Comparison of ENCODE assay signal across 10 cellular contexts in the genomic region with DNA sequence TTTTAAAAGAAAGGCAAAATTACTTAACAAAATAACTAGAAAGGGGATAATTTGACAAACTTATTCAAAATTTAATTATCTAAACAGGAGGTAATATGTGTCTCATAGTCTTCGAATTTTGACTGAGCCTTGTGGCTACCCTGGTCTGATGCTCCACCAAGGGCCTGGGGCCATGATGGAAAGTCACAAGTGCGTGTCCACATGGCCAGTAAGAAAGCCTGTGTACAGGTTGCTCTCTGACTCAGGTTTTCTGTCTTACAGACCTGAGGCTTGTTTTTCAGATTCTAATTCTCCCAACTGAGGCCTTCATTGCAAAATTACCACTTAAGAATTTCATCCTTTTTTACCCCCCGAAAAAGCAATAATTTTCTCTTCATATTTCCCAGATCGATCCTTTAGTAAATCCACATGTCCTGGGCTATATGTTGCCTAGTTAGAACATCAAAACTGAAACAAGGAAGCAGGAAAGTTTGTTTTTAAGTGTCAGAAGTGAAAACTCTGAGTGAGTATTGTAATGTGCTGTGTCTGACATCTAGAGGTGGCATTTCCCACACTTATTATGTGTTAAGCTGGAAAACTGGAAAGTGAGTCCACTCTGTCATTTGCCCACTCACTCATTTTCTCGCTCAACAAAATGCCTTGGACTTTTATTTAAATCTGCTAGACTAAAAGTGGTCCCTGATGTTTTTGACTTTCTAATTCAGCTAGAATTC. TPM values are rescaled to one million over a fixed set of nuclear protein-coding genes. Genes with fewer than 3 reads are reported as not detected.
DNase-seq lines count a peak whose midpoint lies in the region; ATAC-seq, FAIRE-seq and TF ChIP-seq lines count a peak whose summit lies in the region.
"Had no signal": no experiment of that assay in that cellular context is flagged by ENCODE, and none has a peak within 500 bp of the region (broad histone marks: within the 10 kb centered on the region; RNA-seq: fewer than 3 reads in every experiment).

No MANE protein-coding gene starts in this region.

- H2AK5ac ChIP-seq in H9 (ENCODE audit: insufficient read length, low read length): no peak overlapping the region

- peak; percentile 57 for TF ChIP-seq RAD21 in GM12878 (IDR thresholded peaks at IDR 0.05; ENCODE audit: insufficient read depth, low read depth, low read length)

- no peak overlapping the region for H3K23ac ChIP-seq in H9 (ENCODE audit: insufficient read length, low read depth, low read length)

- no peak overlapping the region for H4K8ac ChIP-seq in H9 (replicated peaks; ENCODE audit: insufficient read length, low read depth, low read length)

- no peak overlapping the region for H3K4me2 ChIP-seq in GM12878 (ENCODE audit: control insufficient read depth, insufficient read depth)
- H3K4me2 ChIP-seq in osteoblast (ENCODE audit: insufficient read depth, low read length): no peak overlapping the region
- no peak overlapping the region for H3K4me2 ChIP-seq in H9 (ENCODE audit: insufficient read depth, insufficient read length, low read length)

- DNase-seq in GM12891 (ENCODE audit: insufficient read length, low spot score) (peak; percentile 11), GM12878 (ENCODE audit: low read depth, low spot score) (peak; percentile 36), osteoblast (ENCODE audit: insufficient read length, low spot score, missing footprints) (peak; percentile 13), H9 (no peak), NCI-H1436 treated with DMSO at 0.1 percent for 48 hours (lab: John Stamatoyannopoulos, UW) (no peak)

- peak overlapping the region; percentile 59 for H2AFZ ChIP-seq in GM12878 (ENCODE audit: control insufficient read depth, low read depth, low read length)
- no peak overlapping the region for H2AFZ ChIP-seq in osteoblast (ENCODE audit: low read length)
- H2AFZ ChIP-seq in H9 (ENCODE audit: low read length): no peak overlapping the region

- TF ChIP-seq POLR2A in GM12891 (IDR thresholded peaks at IDR 0.05; ENCODE audit: low read depth, low read length) (no peak), GM12878 (IDR thresholded peaks at IDR 0.05; ENCODE audit: low read depth, low read length) (no peak)

- H3K9me3 ChIP-seq in GM12878 (replicated peaks; ENCODE audit: control insufficient read depth, insufficient read depth, low read length) (no peaks in the 10 kb centered on the region), osteoblast (ENCODE audit: low read depth, low read length) (no peaks in the 10 kb centered on the region), H9 (ENCODE audit: control insufficient read depth, low read depth, low read length) (no peaks in the 10 kb centered on the region)

- WGBS in GM12878 (ENCODE audit: insufficient coverage, insufficient replicate concordance, low lambda C conversion rate, missing lambda C conversion rate): 52% methylated on average over 5 of the region's 5 CpGs
- no CpG with 5 or more reads among the region's 5 CpGs for WGBS in H9 (ENCODE audit: extremely low coverage, insufficient read length, low lambda C conversion rate)

- H2BK15ac ChIP-seq in H9 (ENCODE audit: low read depth, low read length): no peak overlapping the region

- H3K18ac ChIP-seq in H9 (ENCODE audit: insufficient read length, low read depth, low read length): no peak overlapping the region

- POLR2A ChIA-PET in GM12878 (lab: Charles Lee): interaction anchor here (0.8 kb wide), 1 partner anchor 280 kb away, joined by 3 read pairs; no protein-coding TSS in a partner anchor

- no peaks in the 10 kb centered on the region for H3K23me2 ChIP-seq in H9 (ENCODE audit: insufficient read length, low read depth, low read length, poor library complexity, severe bottlenecking)

- RAD21 ChIA-PET in GM12878 (lab: Charles Lee; ENCODE audit: unreplicated experiment): interaction anchor here (0.7 kb wide), 1 partner anchor 206 kb away, joined by 3 read pairs; no protein-coding TSS in a partner anchor

- H3K27me3 Mint-ChIP-seq in H9 (ENCODE audit: low read depth): no peaks in the 10 kb centered on the region

- no peak overlapping the region for H3K56ac ChIP-seq in H9 (ENCODE audit: insufficient read length, low read depth, low read length)

- H3K36me3 ChIP-seq in GM12878 (ENCODE audit: control insufficient read depth in 2 of 2, insufficient read depth in 2 of 2, low read length in 1 of 2): no peaks in the 10 kb centered on the region
- no peaks in the 10 kb centered on the region for H3K36me3 ChIP-seq in osteoblast (ENCODE audit: insufficient read depth, low read length)

- H4K91ac ChIP-seq in H9 (ENCODE audit: insufficient read length, low read depth, low read length): no peak overlapping the region

- H3K4me1 Mint-ChIP-seq in H9: peaks cover 47 to 64% of the 10 kb centered on the region in 2 experiments
- H3K4me1 Mint-ChIP-seq: neural crest cell had no signal

- TF ChIP-seq EP300 in GM12878 (IDR thresholded peaks at IDR 0.05; ENCODE audit: borderline replicate concordance in 1 of 2, control insufficient read depth in 1 of 2, low read depth in 2 of 2, low read length in 2 of 2): no peak

- H3T11ph ChIP-seq in H9 (ENCODE audit: low read length): no peak overlapping the region

- H3K9me3 Mint-ChIP-seq in H9: no peaks in the 10 kb centered on the region
- H3K9me3 Mint-ChIP-seq: neural crest cell had no signal

- in situ Hi-C loops in GM12878 (cut with MboI): no loop called here

- no peak overlapping the region for H3K4me3 Mint-ChIP-seq in H9
- H3K4me3 Mint-ChIP-seq: neural crest cell had no signal

- H2BK12ac ChIP-seq in H9 (ENCODE audit: insufficient read length, low read depth, low read length): no peak overlapping the region

- H3K79me1 ChIP-seq in H9 (ENCODE audit: insufficient read depth, low read depth, low read length, poor library complexity, severe bottlenecking): no peaks in the 10 kb centered on the region

- H2BK5ac ChIP-seq in H9 (ENCODE audit: insufficient read length, low read length): no peak overlapping the region

- H3K9ac ChIP-seq in GM12878 (ENCODE audit: control insufficient read depth, insufficient read depth, low read length) (no peak overlapping the region), H9 (ENCODE audit: extremely low read depth, insufficient read length, low read length) (no peak overlapping the region)

- BruUV-seq in GM12878 (replicated peaks; lab: Mats Ljungman, UMichigan): no TSS peak

- peak; percentile 74 for ATAC-seq in HG03108 (IDR thresholded peaks at IDR 0.05; ENCODE audit: unreplicated experiment)
- peak; percentile 69 for ATAC-seq in GM12878
- ATAC-seq in GM19351 (IDR thresholded peaks at IDR 0.05; ENCODE audit: unreplicated experiment): no peak
- no peak for ATAC-seq in HG03521 (IDR thresholded peaks at IDR 0.05; ENCODE audit: unreplicated experiment)

- FAIRE-seq in GM12891 (lab: Jason Lieb, UNC): peak; percentile 28
- no peak for FAIRE-seq in GM12878 (lab: Jason Lieb, UNC)

- TF ChIP-seq CTCF in GM12878 (IDR thresholded peaks at IDR 0.05 in 2 of 3, conservative IDR thresholded peaks at IDR 0.05 in 1 of 3; ENCODE audit: control insufficient read depth in 2 of 3, extremely low read depth in 1 of 3, insufficient read depth in 1 of 3, low read depth in 3 of 3, low read length in 3 of 3): peak; percentile 31 to 51 (median 46); a peak in 4 of 6 replicates
- peak; percentile 36 for TF ChIP-seq CTCF in osteoblast (IDR thresholded peaks at IDR 0.05; ENCODE audit: extremely low read depth, low read depth, low read length)
- no peak for TF ChIP-seq CTCF in H9 (conservative IDR thresholded peaks at IDR 0.05)

- intact Hi-C loops in GM12878 (cut with micrococcal nuclease; ENCODE audit: unreplicated experiment): loop anchor here (5.0 kb wide), 1 partner anchor 206 kb away; no protein-coding TSS in a partner anchor

- H3K4me1 ChIP-seq in GM12878 (ENCODE audit: control insufficient read depth, insufficient read depth, low read length) (no peaks in the 10 kb centered on the region), osteoblast (ENCODE audit: insufficient read depth, low read length) (no peaks in the 10 kb centered on the region), H9 (ENCODE audit: insufficient read depth, low read length) (peaks cover 14% of the 10 kb centered on the region; the same call in 1 of the 2 replicates)

- H4K20me1 ChIP-seq in GM12878 (ENCODE audit: control insufficient read depth, insufficient read depth) (no peaks in the 10 kb centered on the region), osteoblast (ENCODE audit: insufficient read depth, low read length) (no peaks in the 10 kb centered on the region), H9 (ENCODE audit: control insufficient read depth, insufficient read depth, insufficient read length) (no peaks in the 10 kb centered on the region)

- SMC1A ChIA-PET in GM12878 (lab: Charles Lee; ENCODE audit: uncharacterized antibody, unreplicated experiment): interaction anchor here (0.9 to 1.8 kb wide), 3 partner anchors 9 to 206 kb away, joined by 3 to 4 read pairs (median 4); no protein-coding TSS in a partner anchor

- no peak overlapping the region for H3K27ac ChIP-seq in GM12878 (ENCODE audit: control insufficient read depth, insufficient read depth)
- H3K27ac ChIP-seq in osteoblast (ENCODE audit: low read depth, low read length): no peak overlapping the region
- H3K27ac ChIP-seq in H9 (ENCODE audit: insufficient read length, low read depth, low read length): no peak overlapping the region

- no peak overlapping the region for H3K14ac ChIP-seq in H9 (ENCODE audit: insufficient read depth, low read length)

- no peak overlapping the region for H2BK20ac ChIP-seq in H9 (ENCODE audit: low read depth, low read length, poor library complexity, severe bottlenecking)

- no peak overlapping the region for H3K4me3 ChIP-seq in GM12878
- no peak overlapping the region for H3K4me3 ChIP-seq in osteoblast (ENCODE audit: insufficient read depth, low read length)

- H3K36me3 Mint-ChIP-seq in H9 (ENCODE audit: insufficient read depth in 1 of 3, low read depth in 3 of 3): no peaks in the 10 kb centered on the region

- no peak overlapping the region for H3K4ac ChIP-seq in H9 (ENCODE audit: low read depth, low read length)

- H3K79me2 ChIP-seq in GM12878 (ENCODE audit: control insufficient read depth, insufficient read depth, low read length): no peaks in the 10 kb centered on the region
- H3K79me2 ChIP-seq in osteoblast (ENCODE audit: insufficient read depth, low read length): no peaks in the 10 kb centered on the region
- H3K79me2 ChIP-seq in H9 (ENCODE audit: insufficient read depth, low read length): no peaks in the 10 kb centered on the region

- H4K5ac ChIP-seq in H9 (ENCODE audit: insufficient read length, low read depth, low read length): no peak overlapping the region

- peak overlapping the region in 1 of 3 experiments; percentile 67; a peak in 1 of 7 replicates for H3K27ac Mint-ChIP-seq in H9

- H3K27me3 ChIP-seq in GM12878 (replicated peaks in 1 of 2; ENCODE audit: control insufficient read depth in 2 of 2, insufficient read depth in 2 of 2, low read length in 1 of 2) (no peaks in the 10 kb centered on the region; a peak in 1 of 4 replicates), osteoblast (ENCODE audit: insufficient read depth, low read length) (peaks cover 62% of the 10 kb centered on the region), H9 (ENCODE audit: insufficient read depth, low read length) (no peaks in the 10 kb centered on the region)

- H2BK120ac ChIP-seq in H9 (ENCODE audit: low read depth, low read length, poor library complexity, severe bottlenecking): no peak overlapping the region

- CTCF ChIA-PET in GM12878 (lab: Yijun Ruan, JAX): interaction anchor here (0.5 to 1.5 kb wide), 8 partner anchors 32 to 431 kb away, joined by 3 to 9 read pairs (median 3); partner anchors contain the start of gene ZKSCAN5

RNA-seq across cellular contexts. Expression of gene CYP3A43, which starts 10.0 kb away (rescaled TPM):
- not detected for polyA plus RNA-seq in GM12891 (2012; ENCODE audit: low read depth, missing spikeins)
- total RNA-seq in GM12878 (2013; cell fraction: nucleolus; rRNA removed): 0.44 TPM in 1 of 2 replicates, not detected in the other
- total RNA-seq in GM12878 (2014; rRNA removed) (not detected in 2 replicates), GM12878 (2014; rRNA removed; fragmentation: Illumina TruSeq; extraction: Trizol) (not detected in 2 replicates), GM12878 (2021) (not detected in 2 replicates), osteoblast (not detected in 2 replicates), H9 (2021) (not detected in 2 replicates)
- polyA plus RNA-seq in GM12878 (2011; ENCODE audit: low read depth): not detected
- polyA plus RNA-seq in GM12878 (2011; rRNA removed) (0.14 TPM in 1 of 2 replicates, not detected in the other), GM12878 (2014; fragmentation: Illumina TruSeq; extraction: Trizol) (0.19 TPM in 1 of 2 replicates, not detected in the other), GM12878 (2014; fragmentation: Nextera tagmentation; extraction: Ambion mirVana) (not detected), GM12878 (2014; rRNA removed) (not detected in 2 replicates), GM12878 (2016; fragmentation: Nextera tagmentation; extraction: Ambion mirVana) (not detected)
- polyA plus RNA-seq in GM12878 (2011; cell fraction: cytosol; rRNA removed): not detected in 2 replicates
- polyA plus RNA-seq in GM12878 (2011; cell fraction: nucleus; rRNA removed): 0.06 and 0.13 TPM in 2 replicates
- polyA plus RNA-seq in GM12878 (2012): not detected in 2 replicates
- polyA minus RNA-seq in GM12878 (2011; rRNA and poly(A)+ RNA removed): not detected in 2 replicates
- polyA minus RNA-seq in GM12878 (2011; cell fraction: cytosol; rRNA and poly(A)+ RNA removed): not detected in 2 replicates
- not detected in 2 replicates for polyA minus RNA-seq in GM12878 (2011; cell fraction: nucleus; rRNA and poly(A)+ RNA removed)
- total RNA-seq: neural crest cell, urinary bladder had no signal
- polyA plus RNA-seq: urinary bladder had no signal

RNA-seq across cellular contexts. Expression of gene OR2AE1, which starts 39.0 kb away (rescaled TPM):
- not detected for polyA plus RNA-seq in GM12891 (2012; ENCODE audit: low read depth, missing spikeins)
- total RNA-seq in GM12878 (2013; cell fraction: nucleolus; rRNA removed): 0.54 and 1.2 TPM in 2 replicates
- total RNA-seq in GM12878 (2014; rRNA removed): 0.22 and 0.34 TPM in 2 replicates
- not detected in 2 replicates for total RNA-seq in GM12878 (2014; rRNA removed; fragmentation: Illumina TruSeq; extraction: Trizol)
- total RNA-seq in GM12878 (2021): 0.21 TPM in 1 of 2 replicates, not detected in the other
- not detected for polyA plus RNA-seq in GM12878 (2011; ENCODE audit: low read depth)
- polyA plus RNA-seq in GM12878 (2011; rRNA removed): 0.05 TPM in 1 of 2 replicates, not detected in the other
- polyA plus RNA-seq in GM12878 (2011; cell fraction: cytosol; rRNA removed): not detected in 2 replicates
- polyA plus RNA-seq in GM12878 (2011; cell fraction: nucleus; rRNA removed): 0.13 TPM in 1 of 2 replicates, not detected in the other
- polyA plus RNA-seq in GM12878 (2012): 0.18 TPM in 1 of 2 replicates, not detected in the other
- 0.12 and 0.62 TPM in 2 replicates for polyA plus RNA-seq in GM12878 (2014; fragmentation: Illumina TruSeq; extraction: Trizol)
- not detected for polyA plus RNA-seq in GM12878 (2014; fragmentation: Nextera tagmentation; extraction: Ambion mirVana)
- not detected in 2 replicates for polyA plus RNA-seq in GM12878 (2014; rRNA removed)
- polyA plus RNA-seq in GM12878 (2016; fragmentation: Nextera tagmentation; extraction: Ambion mirVana): under 1 TPM; 0.15 to 0.26 TPM
- polyA minus RNA-seq in GM12878 (2011; rRNA and poly(A)+ RNA removed): 1.7 and 2.3 TPM in 2 replicates
- not detected in 2 replicates for polyA minus RNA-seq in GM12878 (2011; cell fraction: cytosol; rRNA and poly(A)+ RNA removed)
- 0.57 and 0.73 TPM in 2 replicates for polyA minus RNA-seq in GM12878 (2011; cell fraction: nucleus; rRNA and poly(A)+ RNA removed)
- 0.29 and 0.72 TPM in 2 replicates for total RNA-seq in osteoblast
- total RNA-seq in H9 (2021): not detected in 2 replicates
- total RNA-seq: neural crest cell, urinary bladder had no signal

RNA-seq across cellular contexts. Expression of gene CYP3A4, which starts 53.8 kb away (rescaled TPM):
- not detected for polyA plus RNA-seq in GM12891 (2012; ENCODE audit: low read depth, missing spikeins)
- not detected in 2 replicates for total RNA-seq in GM12878 (2013; cell fraction: nucleolus; rRNA removed)
- total RNA-seq in GM12878 (2014; rRNA removed) (not detected in 2 replicates), GM12878 (2014; rRNA removed; fragmentation: Illumina TruSeq; extraction: Trizol) (not detected in 2 replicates), GM12878 (2021) (0.11 and 0.21 TPM in 2 replicates), osteoblast (not detected in 2 replicates), H9 (2021) (not detected in 2 replicates)
- not detected for polyA plus RNA-seq in GM12878 (2011; ENCODE audit: low read depth)
- polyA plus RNA-seq in GM12878 (2011; rRNA removed) (0.03 and 0.04 TPM in 2 replicates), GM12878 (2014; fragmentation: Illumina TruSeq; extraction: Trizol) (not detected in 2 replicates), GM12878 (2014; fragmentation: Nextera tagmentation; extraction: Ambion mirVana) (under 1 TPM in 1 of 2 experiments, not detected in 1; 0.02 TPM), GM12878 (2014; rRNA removed) (0.09 TPM in 1 of 2 replicates, not detected in the other), GM12878 (2016; fragmentation: Nextera tagmentation; extraction: Ambion mirVana) (not detected)
- not detected in 2 replicates for polyA plus RNA-seq in GM12878 (2011; cell fraction: cytosol; rRNA removed)
- not detected in 2 replicates for polyA plus RNA-seq in GM12878 (2011; cell fraction: nucleus; rRNA removed)
- not detected in 2 replicates for polyA plus RNA-seq in GM12878 (2012)
- polyA minus RNA-seq in GM12878 (2011; rRNA and poly(A)+ RNA removed): 0.10 TPM in 1 of 2 replicates, not detected in the other
- polyA minus RNA-seq in GM12878 (2011; cell fraction: cytosol; rRNA and poly(A)+ RNA removed): not detected in 2 replicates
- polyA minus RNA-seq in GM12878 (2011; cell fraction: nucleus; rRNA and poly(A)+ RNA removed): not detected in 2 replicates
- total RNA-seq: neural crest cell, urinary bladder had no signal

Comparison
In these comparisons a context has a peak if more than half of its experiments do, and no peak if none do; other contexts are left out.
1. DNase-seq: peak in GM12891 (single experiment), GM12878 (single experiment) and osteoblast (single experiment); none in H9 (single experiment) and NCI-H1436 treated with DMSO at 0.1 percent for 48 hours (single experiment).
2. ATAC-seq: peak in HG03108 (single experiment) and GM12878 (single experiment); none in GM19351 (single experiment) and HG03521 (single experiment).